14 cellular contexts compared by ENCODE assay signal in genomic region chr12:25089738-25090137, GRCh38.
A peak's percentile ranks its signal among the peaks of the same experiment; 100 is the strongest.
DNase-seq lines count a peak whose midpoint lies in the region; ATAC-seq and TF ChIP-seq lines count a peak whose summit lies in the region.
"Had no signal": no experiment of that assay in that cellular context is flagged by ENCODE, and none has a peak within 500 bp of the region (broad histone marks: within the 10 kb centered on the region; RNA-seq: fewer than 3 reads in every experiment).

No MANE protein-coding gene starts in this region.

- ATAC-seq in GM21619 (IDR thresholded peaks at IDR 0.05; ENCODE audit: unreplicated experiment): no peak
- ATAC-seq: left cardiac atrium had no signal

- in situ Hi-C loops in T47D (cut with HindIII; ENCODE audit: low pct_unique_long_range_greater_than_20kb, low sequenced_read_pairs): no loop called here

- peak; percentile 33 for DNase-seq in activated CD4-positive, alpha-beta T cell treated with anti-CD3 and anti-CD28 coated beads for 48 hours
- no peak for DNase-seq in activated CD4-positive, alpha-beta T cell treated with anti-CD3 and anti-CD28 coated beads for 1 hour
- DNase-seq in NB4 (ENCODE audit: low read depth): peak; percentile 24
- peak; percentile 16 to 18 for DNase-seq in T47D (ENCODE audit: low read depth in 1 of 2, low spot score in 1 of 2)
- peak; percentile 20 for DNase-seq in prostate gland (ENCODE audit: low spot score)
- DNase-seq in foreskin melanocyte: no peak
- no peak for DNase-seq in activated gamma-delta T cell (lab: John Stamatoyannopoulos, UW)
- DNase-seq: colonic mucosa, foreskin fibroblast, left cardiac atrium, NCI-H1436 treated with DMSO at 0.1 percent for 48 hours, nucleus accumbens, substantia nigra had no signal

- 31% methylated on average over 2 of the region's 2 CpGs for WGBS in prostate gland

- TF ChIP-seq CTCF in NB4 (IDR thresholded peaks at IDR 0.05; ENCODE audit: low read depth, low read length) (no peak), prostate gland (IDR thresholded peaks at IDR 0.05) (no peak)

- no peaks in the 10 kb centered on the region for H3K36me3 ChIP-seq in prostate gland
- H3K36me3 ChIP-seq: colonic mucosa had no signal

- no peaks in the 10 kb centered on the region for H3K4me1 ChIP-seq in prostate gland (replicated peaks)
- H3K4me1 ChIP-seq: colonic mucosa had no signal

- TF ChIP-seq POLR2A in NB4 (IDR thresholded peaks at IDR 0.05; ENCODE audit: extremely low read depth, insufficient read length): no peak
- no peak for TF ChIP-seq POLR2A in prostate gland (IDR thresholded peaks at IDR 0.05)

- H3K27ac ChIP-seq in prostate gland: no peak overlapping the region
- H3K27ac ChIP-seq: colonic mucosa had no signal

- no peaks in the 10 kb centered on the region for H3K9me3 ChIP-seq in prostate gland
- H3K9me3 ChIP-seq: colonic mucosa had no signal

- H3K4me3 ChIP-seq in NB4 (ENCODE audit: low read depth, low read length): no peak overlapping the region
- no peak overlapping the region for H3K4me3 ChIP-seq in prostate gland
- H3K4me3 ChIP-seq: colonic mucosa had no signal

- intact Hi-C loops in prostate gland (cut with DNase I): no loop called here

- H3K27me3 ChIP-seq in prostate gland (replicated peaks; ENCODE audit: insufficient read depth): no peaks in the 10 kb centered on the region
- H3K27me3 ChIP-seq: colonic mucosa had no signal

Comparison
In these comparisons a context has a peak if more than half of its experiments do, and no peak if none do; other contexts are left out.
1. DNase-seq: peak in activated CD4-positive, alpha-beta T cell treated with anti-CD3 and anti-CD28 coated beads for 48 hours (single experiment), NB4 (single experiment), T47D (2 of 2) and prostate gland (single experiment); none in activated CD4-positive, alpha-beta T cell treated with anti-CD3 and anti-CD28 coated beads for 1 hour (single experiment), foreskin melanocyte (single experiment) and activated gamma-delta T cell (single experiment).